In genomic region chr22:31812977-31813605, GRCh38 we compare ENCODE assay signal across 11 cellular contexts.
"Had no signal": no experiment of that assay in that cellular context is flagged by ENCODE, and none has a peak within 500 bp of the region (broad histone marks: within the 10 kb centered on the region; RNA-seq: fewer than 3 reads in every experiment).

No MANE protein-coding gene starts in this region.

- H3K27me3 ChIP-seq: brain microvascular endothelial cell had no signal

- H3K27ac ChIP-seq: brain microvascular endothelial cell, skin epidermis had no signal

- H3K4me3 ChIP-seq: skin epidermis had no signal

- ATAC-seq: esophagus mucosa; left cardiac atrium; naive thymus-derived CD4-positive, alpha-beta T cell had no signal

- DNase-seq: activated CD4-positive, alpha-beta T cell treated with anti-CD3 and anti-CD28 coated beads, Interleukin-2, amount 50 U/mL, for 4 hours; activated effector memory CD4-positive, alpha-beta T cell treated with Interleukin-2 at 50 U/mL for 16 hours; activated T-cell treated with anti-CD3 and anti-CD28 coated beads, Interleukin-2, amount 50 U/mL, for 1 hour; amygdala; brain microvascular endothelial cell; hypothalamus; left cardiac atrium; naive thymus-derived CD4-positive, alpha-beta T cell had no signal

- FAIRE-seq: endometrium had no signal
